8 cellular contexts compared by ENCODE assay signal in the genomic region with DNA sequence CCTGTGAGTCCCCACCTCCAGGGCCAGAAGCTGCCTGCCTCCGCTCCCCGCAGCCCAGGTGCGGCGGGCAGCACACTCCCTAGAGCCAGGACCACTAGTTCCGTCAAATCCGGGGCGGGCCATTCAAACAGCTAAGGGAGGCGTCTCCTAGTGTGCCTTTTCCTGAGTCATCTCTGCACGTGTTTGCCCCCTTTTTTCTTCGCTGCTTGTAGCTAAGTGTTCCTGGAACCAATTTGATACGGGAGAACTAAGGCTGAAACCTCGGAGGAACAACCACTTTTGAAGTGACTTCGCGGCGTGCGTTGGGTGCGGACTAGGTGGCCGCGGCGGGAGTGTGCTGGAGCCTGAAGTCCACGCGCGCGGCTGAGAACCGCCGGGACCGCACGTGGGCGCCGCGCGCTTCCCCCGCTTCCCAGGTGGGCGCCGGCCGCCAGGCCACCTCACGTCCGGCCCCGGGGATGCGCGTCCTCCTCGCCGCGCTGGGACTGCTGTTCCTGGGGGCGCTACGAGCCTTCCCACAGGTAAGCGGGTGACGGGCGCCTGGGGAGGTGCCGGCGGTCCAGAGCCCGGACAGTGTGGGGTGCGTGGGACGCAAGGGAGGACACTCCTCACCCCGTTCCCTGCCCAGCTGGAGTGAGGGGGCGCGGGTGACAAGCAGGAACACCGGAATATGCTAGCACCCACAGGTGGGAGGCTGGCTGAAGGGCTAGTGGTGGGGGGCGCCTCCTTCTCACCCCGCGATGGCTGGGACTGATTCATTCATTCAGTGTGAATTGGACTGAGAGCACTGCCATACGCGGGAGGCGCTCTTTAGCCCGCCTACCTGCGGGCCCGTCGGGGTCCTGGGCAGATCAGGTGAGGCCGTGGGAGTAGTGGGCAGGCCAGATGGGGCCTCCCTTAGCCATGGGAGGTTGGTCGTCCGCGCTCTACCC. TPM values are rescaled to one million over a fixed set of nuclear protein-coding genes. Genes with fewer than 3 reads are reported as not detected.
A peak's percentile ranks its signal among the peaks of the same experiment; 100 is the strongest.
DNase-seq lines count a peak whose midpoint lies in the region; ATAC-seq, FAIRE-seq and TF ChIP-seq lines count a peak whose summit lies in the region.

A gene (plus strand): TSS at position 163 of the 932 bp plus-strand sequence. CDS start 296 bp downstream, at position 459.

- peaks cover 43% of the 10 kb centered on the region for H3K27me3 Mint-ChIP-seq in T-helper 17 cell

- no peak within 1 kb of the TSS for H3K9ac ChIP-seq in endothelial cell of umbilical vein (replicated peaks; ENCODE audit: extremely low read depth, insufficient read depth, low read length)

- H3K9me1 ChIP-seq in endothelial cell of umbilical vein (replicated peaks; ENCODE audit: control insufficient read depth, extremely low read depth, insufficient read depth, low read length): no peaks in the 10 kb centered on the region

- DNase-seq in T-helper 17 cell (no peak), endothelial cell of umbilical vein (ENCODE audit: low read depth, low spot score) (no peak), PC-9 (no peak), SK-N-DZ (ENCODE audit: low spot score) (no peak), occipital lobe (lab: John Stamatoyannopoulos, UW) (no peak)
- peak; percentile 21 to 32 for DNase-seq in stimulated activated CD4-positive, alpha-beta T cell treated with anti-CD3 and anti-CD28 coated beads, Interleukin-1b, Interleukin-23, amount 100 ng/mL, for 4 hours (ENCODE audit: low read depth in 2 of 2)

- peaks cover 4% of the 10 kb centered on the region for H3K36me3 Mint-ChIP-seq in T-helper 17 cell (ENCODE audit: low read depth)

- peaks cover 34 to 38% of the 10 kb centered on the region in 2 experiments for H3K27me3 ChIP-seq in endothelial cell of umbilical vein (ENCODE audit: control insufficient read depth in 2 of 2, insufficient read depth in 2 of 2, low read length in 2 of 2)
- peaks cover 19% of the 10 kb centered on the region for H3K27me3 ChIP-seq in PC-9 (ENCODE audit: insufficient read depth, low read depth)

- H2AFZ ChIP-seq in endothelial cell of umbilical vein (ENCODE audit: low read depth, low read length) (no peak within 1 kb of the TSS), PC-9 (no peak within 1 kb of the TSS)

- H3K4me1 ChIP-seq in endothelial cell of umbilical vein (ENCODE audit: control insufficient read depth, extremely low read depth, insufficient read depth, low read length): no peaks in the 10 kb centered on the region
- H3K4me1 ChIP-seq in PC-9 (replicated peaks; ENCODE audit: insufficient read depth): no peaks in the 10 kb centered on the region

- peaks cover 40% of the 10 kb centered on the region for H3K4me1 Mint-ChIP-seq in T-helper 17 cell

- H3K4me3 ChIP-seq in endothelial cell of umbilical vein (replicated peaks in 1 of 3; ENCODE audit: insufficient read depth in 1 of 3, low read depth in 1 of 3, low read length in 3 of 3): no peak within 1 kb of the TSS
- H3K4me3 ChIP-seq in PC-9: no peak within 1 kb of the TSS

- TF ChIP-seq CTCF in endothelial cell of umbilical vein (IDR thresholded peaks at IDR 0.05; ENCODE audit: extremely low read depth in 1 of 2, insufficient read depth in 1 of 2, low read depth in 1 of 2, low read length in 2 of 2) (no peak), PC-9 (conservative IDR thresholded peaks at IDR 0.05) (no peak)

- H3K36me3 ChIP-seq in endothelial cell of umbilical vein (ENCODE audit: control insufficient read depth in 2 of 2, extremely low read depth in 1 of 2, insufficient read depth in 2 of 2, low read length in 2 of 2): no peaks in the 10 kb centered on the region
- no peaks in the 10 kb centered on the region for H3K36me3 ChIP-seq in PC-9 (ENCODE audit: low read depth)

- H3K9me3 ChIP-seq in T-helper 17 cell (ENCODE audit: control insufficient read depth, low read length, poor library complexity, severe bottlenecking) (no peaks in the 10 kb centered on the region), endothelial cell of umbilical vein (replicated peaks; ENCODE audit: control insufficient read depth, insufficient read depth, low read length) (no peaks in the 10 kb centered on the region), PC-9 (ENCODE audit: insufficient read depth, low read depth) (no peaks in the 10 kb centered on the region)

- intact Hi-C loops in endothelial cell of umbilical vein (cut with micrococcal nuclease) (no loop called here), PC-9 (cut with micrococcal nuclease; ENCODE audit: unreplicated experiment) (no loop called here)

- H3K4me2 ChIP-seq in endothelial cell of umbilical vein (ENCODE audit: insufficient read depth, low read length) (no peak within 1 kb of the TSS), PC-9 (no peak within 1 kb of the TSS)

- ATAC-seq in T-helper 17 cell (peak; percentile 65), GM19351 (IDR thresholded peaks at IDR 0.05; ENCODE audit: unreplicated experiment) (no peak)

- POLR2A ChIA-PET in endothelial cell of umbilical vein (lab: Charles Lee): no interaction called here
- POLR2A ChIA-PET in PC-9 (lab: Charles Lee; ENCODE audit: unreplicated experiment): no interaction called here

- H3K27ac ChIP-seq in endothelial cell of umbilical vein (ENCODE audit: insufficient read depth, low read depth, low read length) (no peak within 1 kb of the TSS), PC-9 (no peak within 1 kb of the TSS)

- no peaks in the 10 kb centered on the region for H3F3A ChIP-seq in PC-9 (ENCODE audit: insufficient read depth, low read depth)

- FAIRE-seq in endothelial cell of umbilical vein (lab: Jason Lieb, UNC): no peak

- BruUV-seq in endothelial cell of umbilical vein (replicated peaks; lab: Mats Ljungman, UMichigan) (no TSS peak), PC-9 (replicated peaks; lab: Mats Ljungman, UMichigan) (no TSS peak)

- H4K20me1 ChIP-seq in endothelial cell of umbilical vein (replicated peaks; ENCODE audit: control insufficient read depth, extremely low read depth, insufficient read depth, low read length): no peaks in the 10 kb centered on the region
- no peaks in the 10 kb centered on the region for H4K20me1 ChIP-seq in PC-9 (ENCODE audit: insufficient read depth)

- no peak within 1 kb of the TSS for H3K27ac Mint-ChIP-seq in T-helper 17 cell

- TF ChIP-seq POLR2A in GM15510 (IDR thresholded peaks at IDR 0.05; ENCODE audit: borderline replicate concordance, extremely low read depth, insufficient read length): peak; percentile 42
- no peak for TF ChIP-seq POLR2A in endothelial cell of umbilical vein (IDR thresholded peaks at IDR 0.05; ENCODE audit: low read depth, low read length)

- dilution Hi-C loops in endothelial cell of umbilical vein (cut with MboI; ENCODE audit: extremely low pct_ligation_motif_present, low sequenced_read_pairs): no loop called here

- H3K79me2 ChIP-seq in endothelial cell of umbilical vein (ENCODE audit: control insufficient read depth, insufficient read depth, low read length): no peaks in the 10 kb centered on the region
- no peaks in the 10 kb centered on the region for H3K79me2 ChIP-seq in PC-9 (ENCODE audit: low read depth)

- H3K9me2 ChIP-seq in PC-9 (ENCODE audit: insufficient read depth): no peaks in the 10 kb centered on the region

- peak within 1 kb of the TSS; percentile 82 for H3K4me3 Mint-ChIP-seq in T-helper 17 cell

- CTCF ChIA-PET in endothelial cell of umbilical vein (lab: Charles Lee): interaction anchor here (1.5 kb wide), 1 partner anchor 16 kb away, joined by 8 read pairs; no protein-coding TSS in a partner anchor
- CTCF ChIA-PET in PC-9 (lab: Charles Lee): no interaction called here

TF ChIP-seq in endothelial cell of umbilical vein, 7 proteins besides CTCF, POLR2A, EP300 and RAD21:
- TF ChIP-seq EZH2 (IDR thresholded peaks at IDR 0.05; ENCODE audit: borderline replicate concordance, low read depth, low read length, severe bottlenecking) (peak; percentile 88), POLR2AphosphoS5 (IDR thresholded peaks at IDR 0.05; ENCODE audit: insufficient read depth, low read depth, low read length) (no peak), MYC (IDR thresholded peaks at IDR 0.05; ENCODE audit: low read depth, low read length) (no peak)

RNA-seq across cellular contexts. Expression of the gene that starts here (rescaled TPM):
- total RNA-seq in T-helper 17 cell (under 1 TPM; 0.20 to 0.34 TPM), endothelial cell of umbilical vein (not detected in 2 replicates), PC-9 (2021) (not detected in 2 replicates), occipital lobe (not detected)
- 0.35 and 0.47 TPM in 2 replicates for polyA plus RNA-seq in endothelial cell of umbilical vein
- 0.23 and 0.37 TPM in 2 replicates for polyA plus RNA-seq in endothelial cell of umbilical vein (2011; cell fraction: cytosol; rRNA removed)
- 0.27 and 0.45 TPM in 2 replicates for polyA plus RNA-seq in endothelial cell of umbilical vein (2011; cell fraction: nucleus; rRNA removed)
- 0.07 and 0.08 TPM in 2 replicates for polyA plus RNA-seq in endothelial cell of umbilical vein (2012)
- polyA minus RNA-seq in endothelial cell of umbilical vein: 0.17 and 0.45 TPM in 2 replicates
- not detected for polyA minus RNA-seq in endothelial cell of umbilical vein (2011; cell fraction: cytosol; rRNA and poly(A)+ RNA removed)
- 0.19 and 0.24 TPM in 2 replicates for polyA minus RNA-seq in endothelial cell of umbilical vein (2011; cell fraction: nucleus; rRNA and poly(A)+ RNA removed)
- 0.07 and 0.14 TPM in 2 replicates for polyA plus RNA-seq in SK-N-DZ (2014; cell fraction: cytosol; rRNA removed)
- not detected in 2 replicates for polyA plus RNA-seq in SK-N-DZ (2014; cell fraction: nucleus; rRNA removed)

Comparison
In these comparisons a context has a peak if more than half of its experiments do, and no peak if none do; other contexts are left out.
1. Peak in ATAC-seq in T-helper 17 cell; RNA of the gene not detected or under 1 TPM.
2. DNase-seq: peak in stimulated activated CD4-positive, alpha-beta T cell treated with anti-CD3 and anti-CD28 coated beads, Interleukin-1b, Interleukin-23, amount 100 ng/mL, for 4 hours (2 of 2); none in T-helper 17 cell (0 of 3), endothelial cell of umbilical vein (single experiment), PC-9 (0 of 2), SK-N-DZ (single experiment) and occipital lobe (single experiment).